In the genomic region with DNA sequence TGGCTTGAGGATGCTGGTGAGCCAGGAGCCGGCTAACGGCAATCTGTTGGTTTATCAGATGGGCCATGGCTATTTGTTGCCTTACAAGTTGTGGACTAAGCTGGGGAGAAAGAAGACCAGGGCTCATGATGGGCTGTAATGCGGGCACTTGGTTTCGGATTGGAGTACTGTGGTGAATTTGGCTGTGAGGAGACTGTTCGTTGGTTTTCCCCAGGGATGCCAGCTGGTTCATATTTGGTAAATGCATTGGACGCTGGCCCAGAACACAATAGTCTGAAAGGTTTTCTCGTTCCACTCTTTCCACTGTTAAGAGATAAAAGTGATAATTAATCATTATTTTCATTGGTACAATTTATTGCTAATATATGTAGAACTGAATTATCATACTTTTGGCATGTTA, we compare ENCODE assay signal across 19 cellular contexts.
"Had no signal": no experiment of that assay in that cellular context is flagged by ENCODE, and none has a peak within 500 bp of the region (broad histone marks: within the 10 kb centered on the region; RNA-seq: fewer than 3 reads in every experiment).

No MANE protein-coding gene starts in this region.

- H3K27ac ChIP-seq: KMS-11 had no signal

- H3K9ac ChIP-seq: KMS-11 had no signal

- DNase-seq: activated CD4-positive, alpha-beta T cell treated with anti-CD3 and anti-CD28 coated beads for 48 hours; activated CD4-positive, alpha-beta T cell treated with anti-CD3 and anti-CD28 coated beads, Interleukin-2, amount 50 U/mL, for 4 hours; activated CD4-positive, CD25-positive, alpha-beta regulatory T cell treated with anti-CD3 and anti-CD28 coated beads, Interleukin-2, amount 50 U/mL, for 72 hours; activated CD8-positive, alpha-beta T cell treated with anti-CD3 and anti-CD28 coated beads, Interleukin-2, amount 10 ng/mL, durations not matched to agents 7 days and 5 days; activated effector memory CD4-positive, alpha-beta T cell treated with anti-CD3 and anti-CD28 coated beads, Interleukin-2, amount 50 U/mL, for 16 hours; activated naive CD4-positive, alpha-beta T cell treated with Interleukin-2 at 50 U/mL for 16 hours; activated naive CD8-positive, alpha-beta T cell treated with anti-CD3 and anti-CD28 coated beads, Interleukin-2, amount 50 U/mL, for 24 hours; activated T-cell treated with anti-CD3 and anti-CD28 coated beads, Interleukin-2, amount 50 U/mL, for 4 hours; amniotic stem cell; MV-4-11; NCI-H1092 treated with DMSO at 0.1 percent for 48 hours; NCI-H1436 treated with DMSO at 0.1 percent for 48 hours; NCI-H1930; NCI-H774; PC-3; SHP77 had no signal

- H3K4me2 ChIP-seq: KMS-11 had no signal

- ATAC-seq: activated CD8-positive, alpha-beta T cell treated with anti-CD3 and anti-CD28 coated beads, Interleukin-2, amount 10 ng/mL, durations not matched to agents 7 days and 5 days; activated naive CD4-positive, alpha-beta T cell treated with anti-CD3 and anti-CD28 coated beads, Interleukin-2, amount 50 U/mL, for 72 hours; activated naive CD8-positive, alpha-beta T cell treated with anti-CD3 and anti-CD28 coated beads, Interleukin-2, amount 50 U/mL, for 24 hours; activated T-cell treated with anti-CD3 and anti-CD28 coated beads, Interleukin-2, amount 50 U/mL, for 4 hours; PC-3; WTC11 had no signal
